ENCODE assay signal across 8 cellular contexts in genomic region chr3:105366302-105367062, GRCh38. TPM values are rescaled to one million over a fixed set of nuclear protein-coding genes. Genes with fewer than 3 reads are reported as not detected.
DNase-seq lines count a peak whose midpoint lies in the region; ATAC-seq, FAIRE-seq and TF ChIP-seq lines count a peak whose summit lies in the region.

TSS of gene ALCAM (plus strand) at chr3:105366909.

- peak within 1 kb of the TSS; percentile 96 for H3K4me3 Mint-ChIP-seq in astrocyte (ENCODE audit: unreplicated experiment)

- H3K4me3 ChIP-seq in astrocyte (ENCODE audit: insufficient read depth, low read depth, low read length), result peak within 1 kb of the TSS; percentile 90
- peak within 1 kb of the TSS; percentile 82 for H3K4me3 ChIP-seq in rectal smooth muscle tissue (ENCODE audit: low read length)

- H3K9me3 ChIP-seq in astrocyte (ENCODE audit: insufficient read depth, low read depth, low read length), result no peaks in the 10 kb centered on the region

- TF ChIP-seq POLR2A in GM18505 (IDR thresholded peaks at IDR 0.05; ENCODE audit: borderline replicate concordance, extremely low read depth, insufficient read depth, insufficient read length), result peak; percentile 65

- no peaks in the 10 kb centered on the region for H4K20me1 ChIP-seq in astrocyte (ENCODE audit: insufficient read depth, low read length)

- no peaks in the 10 kb centered on the region for H3K27me3 Mint-ChIP-seq in astrocyte (ENCODE audit: low read depth, unreplicated experiment)

- TF ChIP-seq CTCF in astrocyte (IDR thresholded peaks at IDR 0.05; ENCODE audit: insufficient read depth, low read depth, low read length), result peak; percentile 37

- H3K36me3 ChIP-seq in astrocyte (ENCODE audit: insufficient read depth, low read length), result no peaks in the 10 kb centered on the region
- no peaks in the 10 kb centered on the region for H3K36me3 ChIP-seq in rectal smooth muscle tissue (ENCODE audit: control insufficient read depth, insufficient read depth, low read length)

- H3K4me1 ChIP-seq in astrocyte (ENCODE audit: insufficient read depth, low read length) (peaks cover 33% of the 10 kb centered on the region), rectal smooth muscle tissue (ENCODE audit: control insufficient read depth, insufficient read depth, low read length) (no peaks in the 10 kb centered on the region)

- H3K9me3 Mint-ChIP-seq in astrocyte (ENCODE audit: unreplicated experiment), result no peaks in the 10 kb centered on the region

- no peaks in the 10 kb centered on the region for H3K27me3 ChIP-seq in astrocyte (ENCODE audit: insufficient read depth, low read length)
- H3K27me3 ChIP-seq in rectal smooth muscle tissue (ENCODE audit: control insufficient read depth, insufficient read depth, low read length), result no peaks in the 10 kb centered on the region

- peak within 1 kb of the TSS; percentile 94 for H3K4me2 ChIP-seq in astrocyte (ENCODE audit: low read length)

- H3K9ac ChIP-seq in astrocyte (ENCODE audit: low read length) (peak within 1 kb of the TSS; percentile 97), rectal smooth muscle tissue (ENCODE audit: low read length) (peak within 1 kb of the TSS; percentile 74)

- peak within 1 kb of the TSS; percentile 98 for H3K27ac Mint-ChIP-seq in astrocyte (ENCODE audit: unreplicated experiment)

- DNase-seq in NCI-H187 (lab: John Stamatoyannopoulos, UW), result peak; percentile 91 to 95
- DNase-seq in astrocyte (ENCODE audit: low read depth), result peak; percentile 98
- DNase-seq in hepatic stellate cell (ENCODE audit: low spot score), result peak; percentile 86
- no peak for DNase-seq in cortex of kidney (lab: John Stamatoyannopoulos, UW)

- H2AFZ ChIP-seq in astrocyte (ENCODE audit: low read depth, low read length), result peak within 1 kb of the TSS; percentile 46

- H3K27ac ChIP-seq in astrocyte (ENCODE audit: low read depth, low read length) (peak within 1 kb of the TSS; percentile 95), rectal smooth muscle tissue (ENCODE audit: low read depth, low read length) (peak within 1 kb of the TSS; percentile 41)

- peak; percentile 59 for ATAC-seq in GM18505 (IDR thresholded peaks at IDR 0.05; ENCODE audit: unreplicated experiment)
- ATAC-seq in HG02938 (IDR thresholded peaks at IDR 0.05; ENCODE audit: unreplicated experiment), result peak; percentile 46

- peak; percentile 52 for FAIRE-seq in astrocyte (lab: Jason Lieb, UNC)

- H3K4me1 Mint-ChIP-seq in astrocyte (ENCODE audit: low read depth, unreplicated experiment), result peaks cover 38% of the 10 kb centered on the region

- intact Hi-C loops in T-helper 2 cell treated with Interferon-gamma antibody and Interleukin-4, amounts not matched to agents 100 ng/mL and 5 ng/mL, for 36 hours (cut with micrococcal nuclease), result loop anchor here (1.0 to 10.0 kb wide), 9 partner anchors 152 to 1461 kb away; partner anchors contain the start of gene CBLB

- H3K79me2 ChIP-seq in astrocyte (ENCODE audit: insufficient read depth, low read length), result peaks cover 47% of the 10 kb centered on the region

- H3K36me3 Mint-ChIP-seq in astrocyte (ENCODE audit: low read depth, unreplicated experiment), result peaks cover 3% of the 10 kb centered on the region

RNA-seq across cellular contexts. Expression of gene ALCAM, which starts in this region (rescaled TPM):
- total RNA-seq in T-helper 2 cell treated with Interferon-gamma antibody and Interleukin-4, amounts not matched to agents 100 ng/mL and 5 ng/mL, for 36 hours, result 12.0 and 13.1 TPM in 2 replicates
- 137 and 154 TPM in 2 replicates for total RNA-seq in astrocyte
